In the genomic region with DNA sequence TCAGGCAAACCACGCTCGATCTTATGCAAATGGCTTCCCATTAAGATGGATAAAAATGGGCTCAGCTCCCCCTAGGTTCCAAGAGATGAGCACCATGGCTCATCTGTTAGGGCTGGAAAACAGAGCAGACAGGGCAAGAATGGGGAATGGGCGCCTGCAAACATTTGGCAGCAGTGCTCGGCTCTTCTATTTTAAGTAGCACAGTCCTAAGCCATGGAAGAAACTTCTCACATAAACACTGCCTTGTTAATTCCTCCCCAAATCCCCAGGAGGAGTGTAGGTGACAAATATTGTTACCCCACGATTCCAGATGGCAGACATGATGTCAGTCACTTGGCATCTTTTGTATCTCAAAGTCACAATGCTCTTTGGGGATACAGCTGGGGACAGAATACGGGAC, we compare ENCODE assay signal across 18 cellular contexts.
DNase-seq lines count a peak whose midpoint lies in the region; ATAC-seq and TF ChIP-seq lines count a peak whose summit lies in the region.
"Had no signal": no experiment of that assay in that cellular context is flagged by ENCODE, and none has a peak within 500 bp of the region (broad histone marks: within the 10 kb centered on the region; RNA-seq: fewer than 3 reads in every experiment).

No MANE protein-coding gene starts in this region.

- H3K18ac ChIP-seq in mesendoderm (ENCODE audit: low read length), result no peak overlapping the region

- H3K4me2 ChIP-seq in mesendoderm (ENCODE audit: low read length), result no peak overlapping the region
- H3K4me2 ChIP-seq: BLaER1 had no signal

- no peak overlapping the region for H3K27ac Mint-ChIP-seq in MCF 10A (ENCODE audit: low read depth, unreplicated experiment)
- H3K27ac Mint-ChIP-seq: CD14-positive monocyte; CD4-positive, alpha-beta memory T cell; H9 had no signal

- CTCF ChIA-PET in MCF 10A (lab: Yijun Ruan, JAX), result interaction anchor here (0.6 kb wide), 1 partner anchor 1703 kb away, joined by 3 read pairs; no protein-coding TSS in a partner anchor

- H3K4me1 Mint-ChIP-seq in MCF 10A (ENCODE audit: insufficient read depth, unreplicated experiment), result no peaks in the 10 kb centered on the region
- H3K4me1 Mint-ChIP-seq: CD14-positive monocyte; CD4-positive, alpha-beta memory T cell had no signal

- H3K4me3 Mint-ChIP-seq in MCF 10A (ENCODE audit: unreplicated experiment), result no peak overlapping the region
- H3K4me3 Mint-ChIP-seq: CD14-positive monocyte; CD4-positive, alpha-beta memory T cell; H9 had no signal

- H2BK15ac ChIP-seq in mesendoderm (replicated peaks; ENCODE audit: low read depth), result no peak overlapping the region

- intact Hi-C loops in Right ventricle myocardium superior (cut with DNase I), result no loop called here
- intact Hi-C loops in left ventricle myocardium inferior (cut with micrococcal nuclease), result no loop called here
- intact Hi-C loops in aorta (cut with DNase I), result no loop called here
- intact Hi-C loops in MCF 10A (cut with micrococcal nuclease), result no loop called here

- H2AK5ac ChIP-seq in mesendoderm (ENCODE audit: low read length), result no peak overlapping the region

- no peak overlapping the region for H3K4ac ChIP-seq in mesendoderm (ENCODE audit: low read depth, low read length)

- ATAC-seq in Right ventricle myocardium superior (ENCODE audit: poor library complexity) (peak; percentile 51), aorta (ENCODE audit: low FRiP score) (peak; percentile 36)
- ATAC-seq: GM12878, HepG2 had no signal

- H3K79me2 ChIP-seq in mesendoderm (ENCODE audit: control insufficient read depth, insufficient read depth, low read length), result no peaks in the 10 kb centered on the region

- H3K27ac ChIP-seq in left ventricle myocardium inferior (replicated peaks), result no peak overlapping the region
- H3K27ac ChIP-seq in mesendoderm (ENCODE audit: low read depth, low read length), result no peak overlapping the region
- H3K27ac ChIP-seq in aorta (ENCODE audit: low read depth in 1 of 2, low read length in 2 of 2), result no peak overlapping the region
- H3K27ac ChIP-seq: BLaER1 had no signal

- peaks cover 8% of the 10 kb centered on the region for H3K27me3 Mint-ChIP-seq in MCF 10A (ENCODE audit: insufficient read depth, unreplicated experiment)

- H2BK5ac ChIP-seq in mesendoderm (ENCODE audit: low read length), result no peak overlapping the region

- POLR2A ChIA-PET in MCF 10A (lab: Yijun Ruan, JAX), result no interaction called here

- no peak overlapping the region for H2BK120ac ChIP-seq in mesendoderm (ENCODE audit: low read depth, low read length)

- H3K23ac ChIP-seq in mesendoderm (ENCODE audit: low read length), result no peak overlapping the region

- H3K27me3 ChIP-seq in left ventricle myocardium inferior (ENCODE audit: low read depth), result no peaks in the 10 kb centered on the region
- no peaks in the 10 kb centered on the region for H3K27me3 ChIP-seq in mesendoderm (ENCODE audit: insufficient read depth, low read length, poor library complexity)
- H3K27me3 ChIP-seq in aorta (ENCODE audit: control insufficient read depth in 1 of 2, insufficient read depth in 2 of 2, low read length in 1 of 2), result no peaks in the 10 kb centered on the region
- H3K27me3 ChIP-seq: BLaER1 had no signal

- no peaks in the 10 kb centered on the region for H3K9me3 Mint-ChIP-seq in MCF 10A (ENCODE audit: unreplicated experiment)
- H3K9me3 Mint-ChIP-seq: H9 had no signal

- H3K4me3 ChIP-seq in left ventricle myocardium inferior, result no peak overlapping the region
- no peak overlapping the region for H3K4me3 ChIP-seq in mesendoderm (ENCODE audit: low read length)
- H3K4me3 ChIP-seq in aorta (ENCODE audit: low read length in 2 of 2), result no peak overlapping the region
- no peak overlapping the region for H3K4me3 ChIP-seq in foreskin fibroblast (ENCODE audit: low read depth in 1 of 2, low read length in 2 of 2)
- H3K4me3 ChIP-seq: BLaER1, GM12878 had no signal

- no TSS peak for BruUV-seq in MCF 10A (replicated peaks; lab: Mats Ljungman, UMichigan)

- H3K79me1 ChIP-seq in mesendoderm (ENCODE audit: low read length), result no peaks in the 10 kb centered on the region

- WGBS in mesendoderm (ENCODE audit: extremely low coverage, insufficient coverage, low lambda C conversion rate), result no CpG with 5 or more reads among the region's 6 CpGs
- 17 to 30% methylated on average over 6 of the region's 6 CpGs for WGBS in aorta, 2 donors

- DNase-seq in Right ventricle myocardium superior, result no peak
- DNase-seq in left ventricle myocardium inferior, result no peak
- peak; percentile 73 for DNase-seq in NCI-H82 (lab: John Stamatoyannopoulos, UW)
- DNase-seq in mesendoderm, result no peak
- no peak for DNase-seq in aorta
- DNase-seq in MCF 10A (ENCODE audit: unreplicated experiment), result no peak
- DNase-seq in DMS114 treated with DMSO at 0.1 percent for 48 hours (lab: John Stamatoyannopoulos, UW; ENCODE audit: unreplicated experiment), result no peak
- DNase-seq in foreskin fibroblast, result no peak
- DNase-seq: 8988T; CD4-positive, alpha-beta memory T cell; DMS53; DND-41; EL; H9 had no signal

- H3K9me3 ChIP-seq in left ventricle myocardium inferior (replicated peaks) (no peaks in the 10 kb centered on the region), aorta (ENCODE audit: control insufficient read depth, low read length) (no peaks in the 10 kb centered on the region)
- H3K9me3 ChIP-seq: BLaER1 had no signal

- peak overlapping the region; percentile 30 for H3K56ac ChIP-seq in mesendoderm (ENCODE audit: low read length)

- H3K9ac ChIP-seq in mesendoderm (ENCODE audit: low read length), result no peak overlapping the region
- H3K9ac ChIP-seq: BLaER1 had no signal

- TF ChIP-seq CTCF in left ventricle myocardium inferior (IDR thresholded peaks at IDR 0.05; ENCODE audit: borderline replicate concordance), result no peak
- no peak for TF ChIP-seq CTCF in MCF 10A (IDR thresholded peaks at IDR 0.05; ENCODE audit: unreplicated experiment)
- TF ChIP-seq CTCF in foreskin fibroblast (IDR thresholded peaks at IDR 0.05; ENCODE audit: low read depth, low read length), result no peak

- no peak overlapping the region for H4K8ac ChIP-seq in mesendoderm (ENCODE audit: low read depth, low read length)

- H3K36me3 Mint-ChIP-seq in MCF 10A (ENCODE audit: insufficient read depth, unreplicated experiment), result no peaks in the 10 kb centered on the region
- H3K36me3 Mint-ChIP-seq: CD14-positive monocyte; CD4-positive, alpha-beta memory T cell had no signal

- H3K36me3 ChIP-seq in left ventricle myocardium inferior, result no peaks in the 10 kb centered on the region
- no peaks in the 10 kb centered on the region for H3K36me3 ChIP-seq in mesendoderm (ENCODE audit: control insufficient read depth, insufficient read depth, low read length)
- H3K36me3 ChIP-seq in aorta (ENCODE audit: control insufficient read depth in 1 of 2, insufficient read depth in 2 of 2, low read length in 1 of 2), result no peaks in the 10 kb centered on the region
- H3K36me3 ChIP-seq: BLaER1 had no signal

- H4K5ac ChIP-seq in mesendoderm (ENCODE audit: low read length), result no peak overlapping the region

- H3K4me1 ChIP-seq in left ventricle myocardium inferior (peaks cover 19% of the 10 kb centered on the region), mesendoderm (ENCODE audit: control insufficient read depth, low read depth, low read length) (peaks cover 2% of the 10 kb centered on the region), aorta (ENCODE audit: control insufficient read depth in 1 of 2, insufficient read depth in 2 of 2, low read length in 2 of 2) (peaks cover 0 to 15% of the 10 kb centered on the region in 2 donors)
- H3K4me1 ChIP-seq: BLaER1 had no signal
